Comparison of ENCODE assay signal across 2 cellular contexts in genomic region chr7:24464846-24465245, GRCh38.
TF ChIP-seq lines count a peak whose summit lies in the region.

No MANE protein-coding gene starts in this region.

TF ChIP-seq in K562, 482 proteins besides CTCF, POLR2A, EP300 and RAD21 (continued from another document):
- 0 out of 2 replicates have a peak, but pooled peaks have one; percentile 19 for TF ChIP-seq TFE3 (CRISPR knock-in tag; IDR thresholded peaks at IDR 0.05)

TF ChIP-seq in WTC11, 78 proteins besides CTCF, POLR2A, EP300 and RAD21 (continued from another document):
- TF ChIP-seq ATF6 (CRISPR knock-in tag; IDR thresholded peaks at IDR 0.05) (no peak), IRF2 (CRISPR knock-in tag; IDR thresholded peaks at IDR 0.05; ENCODE audit: borderline replicate concordance, low read depth) (no peak), RORB (CRISPR knock-in tag; IDR thresholded peaks at IDR 0.05) (no peak), ATF1 (CRISPR knock-in tag; IDR thresholded peaks at IDR 0.05) (no peak), ZNF512 (CRISPR knock-in tag; IDR thresholded peaks at IDR 0.05; ENCODE audit: borderline replicate concordance) (no peak), ERG (CRISPR knock-in tag; IDR thresholded peaks at IDR 0.05) (no peak), MLX (CRISPR knock-in tag; IDR thresholded peaks at IDR 0.05) (no peak), ZNF232 (CRISPR knock-in tag; IDR thresholded peaks at IDR 0.05) (no peak), ZBTB43 (CRISPR knock-in tag; IDR thresholded peaks at IDR 0.05) (no peak), FOXK1 (CRISPR knock-in tag; IDR thresholded peaks at IDR 0.05) (no peak), GABPB1 (CRISPR knock-in tag; IDR thresholded peaks at IDR 0.05) (no peak), ZNF423 (CRISPR knock-in tag; IDR thresholded peaks at IDR 0.05) (no peak), AR (CRISPR knock-in tag; IDR thresholded peaks at IDR 0.05) (no peak)
